Comparison of ENCODE assay signal across 18 cellular contexts in the genomic region with DNA sequence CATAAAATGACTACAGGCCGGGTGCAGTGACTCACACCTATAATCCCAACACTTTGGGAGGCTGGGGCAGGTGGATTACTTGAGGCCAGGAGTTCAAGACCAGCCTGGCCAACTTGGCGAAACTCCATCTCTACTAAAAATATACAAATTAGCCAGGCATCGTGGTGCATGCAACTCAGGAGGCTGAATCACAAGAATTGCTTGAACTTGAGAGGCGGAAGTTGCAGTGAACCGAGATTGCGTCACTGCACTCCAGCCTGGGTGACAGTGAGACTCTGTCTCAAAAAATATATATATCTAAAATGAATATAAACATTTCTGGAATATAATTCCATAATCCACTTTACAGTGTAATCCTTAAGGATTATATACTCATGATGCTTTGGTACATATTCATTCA.
"Had no signal": no experiment of that assay in that cellular context is flagged by ENCODE, and none has a peak within 500 bp of the region (broad histone marks: within the 10 kb centered on the region; RNA-seq: fewer than 3 reads in every experiment).

No MANE protein-coding gene starts in this region.

- DNase-seq: dermis blood vessel endothelial cell; erythroblast; foreskin keratinocyte; immature natural killer cell; kidney; left cardiac atrium; left ventricle myocardium superior; mesenchymal stem cell; midbrain; nucleus accumbens; ovary; small intestine; stimulated activated CD4-positive, alpha-beta T cell treated with anti-CD3 and anti-CD28 coated beads, Interleukin-12 subunit alpha, Interleukin-12 subunit beta, amount 100 ng/mL, for 4 hours; stimulated activated naive CD4-positive, alpha-beta T cell treated with Interleukin-2 at 50 U/mL for 16 hours had no signal

- H3K27ac ChIP-seq: foreskin keratinocyte, neural progenitor cell, ovary, right atrium auricular region had no signal

- H3K4me1 ChIP-seq: foreskin keratinocyte, neural progenitor cell, right atrium auricular region had no signal

- FAIRE-seq: kidney, small intestine had no signal

- H3K27me3 ChIP-seq: foreskin keratinocyte, neural progenitor cell, ovary, right atrium auricular region had no signal

- H3K4me3 ChIP-seq: lung, neural progenitor cell, ovary, right atrium auricular region had no signal

- ATAC-seq: foreskin keratinocyte; left cardiac atrium; left ventricle myocardium superior; natural killer cell treated with Interleukin-12 subunit alpha and Interleukin-12 subunit beta and Interleukin-15 and Interleukin-18, amount 100 ng/mL, for 72 hours had no signal
